1 cellular context compared by ENCODE assay signal in the genomic region with DNA sequence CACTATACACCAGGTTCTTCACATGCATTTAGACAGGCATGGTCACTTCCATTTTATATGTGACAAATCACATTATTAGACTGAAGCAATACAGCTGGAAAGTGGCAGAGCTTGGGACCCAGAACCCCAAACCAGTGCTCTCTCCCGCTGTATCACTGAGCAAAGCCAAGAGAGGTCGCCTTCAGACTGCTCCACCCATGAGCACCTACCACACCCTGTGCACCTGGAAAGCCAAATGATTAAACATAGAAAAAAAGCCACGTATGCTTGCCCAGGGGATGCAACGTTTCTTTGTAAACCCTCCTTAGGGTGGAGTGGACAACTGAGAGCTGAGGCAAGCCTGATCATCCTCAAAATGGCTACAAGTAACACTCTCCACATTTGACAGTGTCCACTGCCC.
TF ChIP-seq lines count a peak whose summit lies in the region.

No MANE protein-coding gene starts in this region.

TF ChIP-seq in H1, 55 proteins besides CTCF, POLR2A, EP300 and RAD21 (continued from another document):
- TF ChIP-seq SP4 (IDR thresholded peaks at IDR 0.05; ENCODE audit: low read length) (no peak), GABPA (IDR thresholded peaks at IDR 0.05; ENCODE audit: borderline replicate concordance, insufficient read depth, low read length) (no peak), FOSL1 (IDR thresholded peaks at IDR 0.05; ENCODE audit: insufficient read depth, low read depth, low read length) (no peak), JUND (IDR thresholded peaks at IDR 0.05; ENCODE audit: low read length) (no peak), BCL11A (IDR thresholded peaks at IDR 0.05; ENCODE audit: low read depth in 2 of 2, low read length in 2 of 2) (no peak), PHF8 (conservative IDR thresholded peaks at IDR 0.05; ENCODE audit: low read depth, low read length) (no peak), RXRA (IDR thresholded peaks at IDR 0.05; ENCODE audit: insufficient read depth, low read depth, low read length) (no peak), RNF2 (IDR thresholded peaks at IDR 0.05; ENCODE audit: borderline replicate concordance, low read depth, low read length, missing control alignments, poor library complexity, severe bottlenecking) (no peak), TBP (IDR thresholded peaks at IDR 0.05; ENCODE audit: low read depth, low read length) (no peak), KDM5A (IDR thresholded peaks at IDR 0.05; ENCODE audit: low read length) (no peak), ZNF274 (IDR thresholded peaks at IDR 0.05; ENCODE audit: borderline replicate concordance, extremely low read depth, low read length) (no peak)
- TF ChIP-seq, protein P1, sequence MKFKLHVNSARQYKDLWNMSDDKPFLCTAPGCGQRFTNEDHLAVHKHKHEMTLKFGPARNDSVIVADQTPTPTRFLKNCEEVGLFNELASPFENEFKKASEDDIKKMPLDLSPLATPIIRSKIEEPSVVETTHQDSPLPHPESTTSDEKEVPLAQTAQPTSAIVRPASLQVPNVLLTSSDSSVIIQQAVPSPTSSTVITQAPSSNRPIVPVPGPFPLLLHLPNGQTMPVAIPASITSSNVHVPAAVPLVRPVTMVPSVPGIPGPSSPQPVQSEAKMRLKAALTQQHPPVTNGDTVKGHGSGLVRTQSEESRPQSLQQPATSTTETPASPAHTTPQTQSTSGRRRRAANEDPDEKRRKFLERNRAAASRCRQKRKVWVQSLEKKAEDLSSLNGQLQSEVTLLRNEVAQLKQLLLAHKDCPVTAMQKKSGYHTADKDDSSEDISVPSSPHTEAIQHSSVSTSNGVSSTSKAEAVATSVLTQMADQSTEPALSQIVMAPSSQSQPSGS (IDR thresholded peaks at IDR 0.05; ENCODE audit: low read length): no peak
- TF ChIP-seq, protein P2, sequence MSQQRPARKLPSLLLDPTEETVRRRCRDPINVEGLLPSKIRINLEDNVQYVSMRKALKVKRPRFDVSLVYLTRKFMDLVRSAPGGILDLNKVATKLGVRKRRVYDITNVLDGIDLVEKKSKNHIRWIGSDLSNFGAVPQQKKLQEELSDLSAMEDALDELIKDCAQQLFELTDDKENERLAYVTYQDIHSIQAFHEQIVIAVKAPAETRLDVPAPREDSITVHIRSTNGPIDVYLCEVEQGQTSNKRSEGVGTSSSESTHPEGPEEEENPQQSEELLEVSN (IDR thresholded peaks at IDR 0.05): no peak
